Comparison of ENCODE assay signal across 23 cellular contexts in genomic region chr11:8034604-8035224, GRCh38.
"Had no signal": no experiment of that assay in that cellular context is flagged by ENCODE, and none has a peak within 500 bp of the region (broad histone marks: within the 10 kb centered on the region; RNA-seq: fewer than 3 reads in every experiment).

No MANE protein-coding gene starts in this region.

- H3K27ac Mint-ChIP-seq: activated CD4-positive, alpha-beta T cell treated with anti-CD3 and anti-CD28 coated beads, Interleukin-2, amount 10 ng/mL, durations not matched to agents 7 days and 5 days; activated naive CD8-positive, alpha-beta T cell treated with anti-CD3 and anti-CD28 coated beads for 36 hours; activated T-helper 2 cell treated with anti-CD3 and anti-CD28 coated beads, Interferon-gamma antibody, Interleukin-2, Interleukin-4, amounts not matched to agents 10 μg/mL and 5 μg/mL and 100 μg/mL, durations not matched to agents 14 hours and 24 hours and 36 hours; dendritic cell treated with granulocyte-macrophage colony-stimulating factor and Interleukin-4, amounts not matched to agents 40 ng/mL and 50 ng/mL, for 4 days; progenitor cell of endocrine pancreas; stimulated activated naive CD8-positive, alpha-beta T cell treated with anti-CD3 and anti-CD28 coated beads, Interleukin-15, Interleukin-2, amounts not matched to agents 100 ng/mL and 50 ng/mL, for 24 hours; T-cell; T-helper 2 cell treated with Interferon-gamma antibody and Interleukin-4, amounts not matched to agents 5 μg/mL and 100 μg/mL, for 36 hours had no signal

- H3K27me3 ChIP-seq: SJCRH30 had no signal

- H3K27ac ChIP-seq: left lung, SJCRH30, VCaP had no signal

- ATAC-seq: activated CD4-positive, CD25-positive, alpha-beta regulatory T cell treated with anti-CD3 and anti-CD28 coated beads, Interleukin-2, amount 50 U/mL, for 24 hours; activated T-cell treated with anti-CD3 and anti-CD28 coated beads, Interleukin-2, amount 50 U/mL, for 4 hours; left lung; T-cell had no signal

- H3K4me3 ChIP-seq: left lung, SJCRH30 had no signal

- H3K9me3 ChIP-seq: left lung, SJCRH30 had no signal

- H3K4me3 Mint-ChIP-seq: activated CD4-positive, alpha-beta T cell treated with anti-CD3 and anti-CD28 coated beads, Interleukin-2, amount 10 ng/mL, durations not matched to agents 7 days and 5 days; activated naive CD8-positive, alpha-beta T cell treated with anti-CD3 and anti-CD28 coated beads for 36 hours; activated T-cell treated with anti-CD3 and anti-CD28 coated beads, Interleukin-2, amount 50 U/mL, for 4 hours; dendritic cell treated with granulocyte-macrophage colony-stimulating factor and Interleukin-4, amounts not matched to agents 40 ng/mL and 50 ng/mL, for 4 days; nephron; stimulated activated naive CD8-positive, alpha-beta T cell treated with anti-CD3 and anti-CD28 coated beads, Interleukin-15, Interleukin-2, amounts not matched to agents 100 ng/mL and 50 ng/mL, for 24 hours; T-cell; T-helper 2 cell treated with Interferon-gamma antibody and Interleukin-4, amounts not matched to agents 5 μg/mL and 100 μg/mL, for 36 hours had no signal

- H3K36me3 ChIP-seq: left lung, SJCRH30 had no signal

- DNase-seq: activated CD4-positive, alpha-beta T cell treated with anti-CD3 and anti-CD28 coated beads, Interleukin-2, amount 10 ng/mL, durations not matched to agents 7 days and 5 days; activated CD8-positive, alpha-beta memory T cell treated with anti-CD3 and anti-CD28 coated beads, Interleukin-2, amount 50 U/mL, for 48 hours; activated naive CD4-positive, alpha-beta T cell treated with Interleukin-2 at 50 U/mL for 16 hours; activated naive CD8-positive, alpha-beta T cell treated with anti-CD3 and anti-CD28 coated beads for 36 hours; activated T-cell treated with anti-CD3 and anti-CD28 coated beads, Interleukin-2, amount 50 U/mL, for 4 hours; amniotic stem cell; cerebellar nuclear complex; effector CD4-positive, alpha-beta T cell; left lung; mammary epithelial cell; stimulated activated CD4-positive, alpha-beta T cell treated with anti-CD3 and anti-CD28 coated beads, Interleukin-12 subunit alpha, Interleukin-12 subunit beta, amount 100 ng/mL, for 4 hours; stimulated activated CD4-positive, alpha-beta T cell treated with anti-CD3 and anti-CD28 coated beads, Interleukin-4, amount 100 ng/mL, for 4 hours; trophoblast cell had no signal

- H3K27me3 Mint-ChIP-seq: activated CD4-positive, alpha-beta T cell treated with anti-CD3 and anti-CD28 coated beads, Interleukin-2, amount 10 ng/mL, durations not matched to agents 7 days and 5 days had no signal

- H3K9me3 Mint-ChIP-seq: activated CD4-positive, alpha-beta T cell treated with anti-CD3 and anti-CD28 coated beads, Interleukin-2, amount 10 ng/mL, durations not matched to agents 7 days and 5 days; activated naive CD8-positive, alpha-beta T cell treated with anti-CD3 and anti-CD28 coated beads for 36 hours; activated T-cell treated with anti-CD3 and anti-CD28 coated beads, Interleukin-2, amount 50 U/mL, for 4 hours; activated T-helper 2 cell treated with anti-CD3 and anti-CD28 coated beads, Interferon-gamma antibody, Interleukin-2, Interleukin-4, amounts not matched to agents 10 μg/mL and 5 μg/mL and 100 μg/mL, durations not matched to agents 14 hours and 24 hours and 36 hours; dendritic cell treated with granulocyte-macrophage colony-stimulating factor and Interleukin-4, amounts not matched to agents 40 ng/mL and 50 ng/mL, for 4 days; nephron; stimulated activated naive CD8-positive, alpha-beta T cell treated with anti-CD3 and anti-CD28 coated beads, Interleukin-15, Interleukin-2, amounts not matched to agents 100 ng/mL and 50 ng/mL, for 24 hours; T-cell; T-helper 2 cell treated with Interferon-gamma antibody and Interleukin-4, amounts not matched to agents 5 μg/mL and 100 μg/mL, for 36 hours had no signal

- H3K36me3 Mint-ChIP-seq: activated naive CD8-positive, alpha-beta T cell treated with anti-CD3 and anti-CD28 coated beads for 36 hours; T-cell had no signal
